In genomic region chr18:23088343-23088742, GRCh38 we compare ENCODE assay signal across 2 cellular contexts.
TF ChIP-seq lines count a peak whose summit lies in the region.

No MANE protein-coding gene starts in this region.

TF ChIP-seq in HepG2, 621 proteins besides CTCF, POLR2A, EP300 and RAD21:
- TF ChIP-seq CREM (IDR thresholded peaks at IDR 0.05) (no peak), CREM (CRISPR knock-in tag; IDR thresholded peaks at IDR 0.05) (no peak), SNRNP70 (IDR thresholded peaks at IDR 0.05; ENCODE audit: low read depth, low read length) (no peak), ZNF879 (CRISPR knock-in tag; IDR thresholded peaks at IDR 0.05) (no peak), ZKSCAN5 (CRISPR knock-in tag; IDR thresholded peaks at IDR 0.05) (no peak), NR2C2 (CRISPR knock-in tag; IDR thresholded peaks at IDR 0.05; ENCODE audit: borderline replicate concordance) (no peak), ZNF512 (CRISPR knock-in tag; IDR thresholded peaks at IDR 0.05) (no peak), ZNF597 (CRISPR knock-in tag; IDR thresholded peaks at IDR 0.05) (no peak), GATAD1 (CRISPR knock-in tag; IDR thresholded peaks at IDR 0.05) (no peak), ZNF605 (CRISPR knock-in tag; IDR thresholded peaks at IDR 0.05) (no peak), ZSCAN29 (CRISPR knock-in tag; conservative IDR thresholded peaks at IDR 0.05) (no peak), NFE2L1 (CRISPR knock-in tag; IDR thresholded peaks at IDR 0.05; ENCODE audit: borderline replicate concordance) (no peak), KLF12 (CRISPR knock-in tag; IDR thresholded peaks at IDR 0.05; ENCODE audit: borderline replicate concordance) (no peak), ZBED4 (CRISPR knock-in tag; IDR thresholded peaks at IDR 0.05; ENCODE audit: borderline replicate concordance) (no peak), ZNF704 (CRISPR knock-in tag; IDR thresholded peaks at IDR 0.05; ENCODE audit: borderline replicate concordance) (no peak), ZNF138 (CRISPR knock-in tag; IDR thresholded peaks at IDR 0.05; ENCODE audit: low read depth) (no peak), ZNF691 (CRISPR knock-in tag; IDR thresholded peaks at IDR 0.05; ENCODE audit: borderline replicate concordance, low read depth) (no peak), DNMT3B (CRISPR knock-in tag; conservative IDR thresholded peaks at IDR 0.05) (no peak)

TF ChIP-seq in K562, 482 proteins besides CTCF, POLR2A, EP300 and RAD21:
- TF ChIP-seq SMARCE1 (IDR thresholded peaks at IDR 0.05), result no peak
- no peak for TF ChIP-seq SMAD4 (CRISPR knock-in tag; conservative IDR thresholded peaks at IDR 0.05)
